In the genomic region with DNA sequence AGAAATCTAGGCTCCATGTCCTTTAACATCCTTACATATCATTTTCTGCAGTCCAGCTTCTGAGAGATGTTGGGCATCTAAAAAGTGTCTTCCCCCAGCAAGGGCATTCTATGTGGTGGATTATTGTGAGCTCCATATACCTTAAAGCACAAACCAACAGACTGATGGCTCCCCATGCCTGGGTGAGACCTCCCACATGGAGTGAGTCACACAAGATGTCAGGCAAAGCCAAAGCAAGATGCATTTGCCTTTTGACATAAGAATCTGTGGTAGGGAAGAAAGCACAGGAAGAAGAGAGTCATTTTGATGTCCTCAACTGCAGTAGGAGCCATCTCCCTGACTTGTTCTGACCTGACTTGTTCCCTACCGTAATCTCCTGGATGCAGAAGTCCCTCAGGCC, we compare ENCODE assay signal across 34 cellular contexts.
"Had no signal": no experiment of that assay in that cellular context is flagged by ENCODE, and none has a peak within 500 bp of the region (broad histone marks: within the 10 kb centered on the region; RNA-seq: fewer than 3 reads in every experiment).

No MANE protein-coding gene starts in this region.

- H3K4me3 Mint-ChIP-seq: activated CD4-positive, alpha-beta memory T cell treated with anti-CD3 and anti-CD28 coated beads, Interleukin-2, amount 10 ng/mL, durations not matched to agents 7 days and 5 days; activated CD4-positive, alpha-beta T cell treated with anti-CD3 and anti-CD28 coated beads, Interleukin-2, amount 10 ng/mL, durations not matched to agents 7 days and 5 days; activated naive CD4-positive, alpha-beta T cell treated with anti-CD3 and anti-CD28 coated beads, Interleukin-2, amount 10 ng/mL, durations not matched to agents 7 days and 5 days; activated naive CD8-positive, alpha-beta T cell treated with anti-CD3 and anti-CD28 coated beads, Interleukin-2, amount 10 ng/mL, durations not matched to agents 7 days and 5 days; activated T-cell treated with anti-CD3 and anti-CD28 coated beads, Interleukin-2, amount 50 U/mL, for 24 hours; brain; effector memory CD8-positive, alpha-beta T cell; naive B cell; nephron progenitor cell; stimulated activated memory B cell treated with anti-CD40 and anti-IgM and Interleukin-4, amounts not matched to agents 10 μg/mL and 1 μg/mL and 100 μg/mL, for 72 hours; T-helper 17 cell; WTC11 had no signal

- H3K9me3 ChIP-seq: ascending aorta, gastrocnemius medialis, left lung, psoas muscle, right atrium auricular region, stomach, tibial artery, upper lobe of right lung had no signal

- H3K4me1 Mint-ChIP-seq: activated CD4-positive, alpha-beta memory T cell treated with anti-CD3 and anti-CD28 coated beads, Interleukin-2, amount 10 ng/mL, durations not matched to agents 7 days and 5 days; activated CD4-positive, alpha-beta T cell treated with anti-CD3 and anti-CD28 coated beads, Interleukin-2, amount 10 ng/mL, durations not matched to agents 7 days and 5 days; activated naive CD4-positive, alpha-beta T cell treated with anti-CD3 and anti-CD28 coated beads, Interleukin-2, amount 10 ng/mL, durations not matched to agents 7 days and 5 days; activated naive CD8-positive, alpha-beta T cell treated with anti-CD3 and anti-CD28 coated beads, Interleukin-2, amount 10 ng/mL, durations not matched to agents 7 days and 5 days; brain; naive B cell; stimulated activated memory B cell treated with anti-CD40 and anti-IgM and Interleukin-4, amounts not matched to agents 10 μg/mL and 1 μg/mL and 100 μg/mL, for 72 hours; T-helper 17 cell had no signal

- ATAC-seq: effector memory CD8-positive, alpha-beta T cell; gastrocnemius medialis; left lung; psoas muscle; stimulated activated memory B cell treated with anti-CD40 and anti-IgM and Interleukin-4, amounts not matched to agents 10 μg/mL and 1 μg/mL and 100 μg/mL, for 72 hours; T-helper 17 cell; upper lobe of right lung; WTC11 had no signal

- H3K9me3 Mint-ChIP-seq: activated CD4-positive, alpha-beta memory T cell treated with anti-CD3 and anti-CD28 coated beads, Interleukin-2, amount 10 ng/mL, durations not matched to agents 7 days and 5 days; activated CD4-positive, alpha-beta T cell treated with anti-CD3 and anti-CD28 coated beads, Interleukin-2, amount 10 ng/mL, durations not matched to agents 7 days and 5 days; activated naive CD4-positive, alpha-beta T cell treated with anti-CD3 and anti-CD28 coated beads, Interleukin-2, amount 10 ng/mL, durations not matched to agents 7 days and 5 days; activated naive CD8-positive, alpha-beta T cell treated with anti-CD3 and anti-CD28 coated beads, Interleukin-2, amount 10 ng/mL, durations not matched to agents 7 days and 5 days; activated T-cell treated with anti-CD3 and anti-CD28 coated beads, Interleukin-2, amount 50 U/mL, for 24 hours; brain; effector memory CD8-positive, alpha-beta T cell; naive B cell; nephron progenitor cell; stimulated activated memory B cell treated with anti-CD40 and anti-IgM and Interleukin-4, amounts not matched to agents 10 μg/mL and 1 μg/mL and 100 μg/mL, for 72 hours; WTC11 had no signal

- H3K27ac Mint-ChIP-seq: activated CD4-positive, alpha-beta memory T cell treated with anti-CD3 and anti-CD28 coated beads, Interleukin-2, amount 10 ng/mL, durations not matched to agents 7 days and 5 days; activated CD4-positive, alpha-beta T cell treated with anti-CD3 and anti-CD28 coated beads, Interleukin-2, amount 10 ng/mL, durations not matched to agents 7 days and 5 days; activated naive CD4-positive, alpha-beta T cell treated with anti-CD3 and anti-CD28 coated beads, Interleukin-2, amount 10 ng/mL, durations not matched to agents 7 days and 5 days; activated naive CD8-positive, alpha-beta T cell treated with anti-CD3 and anti-CD28 coated beads, Interleukin-2, amount 10 ng/mL, durations not matched to agents 7 days and 5 days; activated T-cell treated with anti-CD3 and anti-CD28 coated beads, Interleukin-2, amount 50 U/mL, for 24 hours; brain; effector memory CD8-positive, alpha-beta T cell; naive B cell; nephron progenitor cell; stimulated activated memory B cell treated with anti-CD40 and anti-IgM and Interleukin-4, amounts not matched to agents 10 μg/mL and 1 μg/mL and 100 μg/mL, for 72 hours; T-helper 17 cell; WTC11 had no signal

- H3K36me3 ChIP-seq: ascending aorta, gastrocnemius medialis, left lung, right atrium auricular region, stomach, tibial artery, upper lobe of right lung had no signal

- H3K36me3 Mint-ChIP-seq: activated naive CD4-positive, alpha-beta T cell treated with anti-CD3 and anti-CD28 coated beads, Interleukin-2, amount 10 ng/mL, durations not matched to agents 7 days and 5 days; activated naive CD8-positive, alpha-beta T cell treated with anti-CD3 and anti-CD28 coated beads, Interleukin-2, amount 10 ng/mL, durations not matched to agents 7 days and 5 days; brain; naive B cell; stimulated activated memory B cell treated with anti-CD40 and anti-IgM and Interleukin-4, amounts not matched to agents 10 μg/mL and 1 μg/mL and 100 μg/mL, for 72 hours; WTC11 had no signal

- H3K27ac ChIP-seq: ascending aorta, gastrocnemius medialis, left lung, parathyroid adenoma, psoas muscle, right atrium auricular region, stomach, tibial artery, upper lobe of right lung had no signal

- H3K27me3 ChIP-seq: ascending aorta, gastrocnemius medialis, left lung, right atrium auricular region, stomach, tibial artery, upper lobe of right lung had no signal

- H3K4me1 ChIP-seq: ascending aorta, gastrocnemius medialis, left lung, parathyroid adenoma, psoas muscle, right atrium auricular region, stomach, tibial artery, upper lobe of right lung had no signal

- H3K4me3 ChIP-seq: ascending aorta, gastrocnemius medialis, left lung, lung, psoas muscle, right atrium auricular region, smooth muscle cell, stomach, tibial artery, upper lobe of right lung had no signal

- DNase-seq: activated CD4-positive, alpha-beta memory T cell treated with anti-CD3 and anti-CD28 coated beads, Interleukin-2, amount 10 ng/mL, durations not matched to agents 7 days and 5 days; activated CD4-positive, alpha-beta T cell treated with anti-CD3 and anti-CD28 coated beads for 1 hour; activated CD4-positive, alpha-beta T cell treated with anti-CD3 and anti-CD28 coated beads, Interleukin-2, amount 10 ng/mL, durations not matched to agents 7 days and 5 days; activated CD8-positive, alpha-beta memory T cell treated with anti-CD3 and anti-CD28 coated beads, Interleukin-2, amount 50 U/mL, for 48 hours; activated gamma-delta T cell; activated naive CD4-positive, alpha-beta T cell treated with anti-CD3 and anti-CD28 coated beads, Interleukin-2, amount 10 ng/mL, durations not matched to agents 7 days and 5 days; activated naive CD8-positive, alpha-beta T cell treated with anti-CD3 and anti-CD28 coated beads, Interleukin-2, amount 10 ng/mL, durations not matched to agents 7 days and 5 days; activated T-cell treated with anti-CD3 and anti-CD28 coated beads, Interleukin-2, amount 50 U/mL, for 24 hours; cortex of kidney; effector memory CD8-positive, alpha-beta T cell; gastrocnemius medialis; hippocampal formation; kidney glomerular epithelial cell; left lung; naive B cell; nephron progenitor cell; occipital lobe; psoas muscle; stimulated activated CD4-positive, alpha-beta T cell treated with anti-CD3 and anti-CD28 coated beads, Interleukin-1b, Interleukin-23, amount 100 ng/mL, for 48 hours; stimulated activated CD4-positive, alpha-beta T cell treated with anti-CD3 and anti-CD28 coated beads, Interleukin-4, amount 100 ng/mL, for 4 hours; stimulated activated CD8-positive, alpha-beta memory T cell treated with anti-CD3 and anti-CD28 coated beads, Interleukin-4, amount 100 ng/mL, for 48 hours; stomach; T-helper 17 cell; T1000; tibial artery; upper lobe of right lung had no signal

- H3K27me3 Mint-ChIP-seq: activated CD4-positive, alpha-beta memory T cell treated with anti-CD3 and anti-CD28 coated beads, Interleukin-2, amount 10 ng/mL, durations not matched to agents 7 days and 5 days had no signal
